Comparison of ENCODE assay signal across 8 cellular contexts in the genomic region with DNA sequence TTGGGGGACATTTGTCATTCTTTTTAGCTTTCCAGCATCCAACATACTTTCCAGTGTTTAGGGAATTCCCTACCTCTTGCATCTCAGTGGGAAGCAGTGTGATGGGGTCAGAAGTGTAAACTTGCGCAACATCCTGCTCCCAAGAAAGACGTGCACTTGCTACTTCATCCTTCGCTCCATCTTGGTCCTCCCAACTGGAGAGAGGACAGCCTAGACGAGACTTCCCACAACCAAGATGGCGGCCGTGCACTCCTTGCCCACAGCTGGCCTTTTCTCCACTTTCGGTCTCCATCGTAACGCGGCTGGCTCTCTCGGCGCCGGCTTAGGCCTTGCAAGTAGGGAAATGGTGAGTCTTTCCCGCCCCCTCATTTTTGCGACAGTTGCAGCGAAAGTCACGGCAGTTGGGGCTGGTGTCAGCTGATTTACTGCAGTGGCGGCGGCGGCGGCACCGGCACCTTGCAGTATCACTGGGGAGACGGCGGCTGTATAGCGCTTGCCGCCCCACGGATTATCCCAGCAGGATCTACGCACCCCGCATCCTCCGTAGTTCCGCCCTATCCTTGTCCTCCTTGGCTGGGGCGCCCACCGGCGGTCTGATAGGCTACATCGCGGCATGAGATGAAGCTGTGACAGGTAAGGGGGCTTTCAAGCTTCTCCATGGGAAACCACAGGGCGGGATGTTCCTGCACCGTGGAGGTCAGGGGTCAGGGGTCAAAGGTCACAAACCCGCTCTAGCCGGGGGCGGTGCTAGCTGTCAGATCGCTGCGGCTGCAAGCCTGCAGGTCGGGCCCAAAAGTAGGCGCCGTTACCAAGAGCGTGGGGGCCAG. TPM values are rescaled to one million over a fixed set of nuclear protein-coding genes. Genes with fewer than 3 reads are reported as not detected.
DNase-seq lines count a peak whose midpoint lies in the region; ATAC-seq, FAIRE-seq and TF ChIP-seq lines count a peak whose summit lies in the region.

Gene WDR7, plus strand, starts transcription at position 416 of the 827 bp plus-strand sequence. CDS start 21,157 bp downstream, outside the sequence.

- peaks cover 0 to 12% (median 3%) of the 10 kb centered on the region in 5 experiments for H3K9me3 Mint-ChIP-seq in brain

- intact Hi-C loops in sciatic nerve (cut with DNase I) = no loop called here

- peak; percentile 98 for DNase-seq in NCI-H2107 treated with DMSO at 0.1 percent for 48 hours (lab: John Stamatoyannopoulos, UW; ENCODE audit: unreplicated experiment)
- DNase-seq in iPS DF 19.7 (ENCODE audit: low read depth, low spot score) = peak; percentile 97
- peak; percentile 97 for DNase-seq in sciatic nerve (ENCODE audit: low spot score)

- peak within 1 kb of the TSS; percentile 86 to 97 (median 96) for H3K27ac Mint-ChIP-seq in brain

- H3K4me3 Mint-ChIP-seq in brain = peak within 1 kb of the TSS; percentile 87 to 94 (median 92)

- peaks cover 7% of the 10 kb centered on the region for H3K27me3 Mint-ChIP-seq in brain

- ATAC-seq in GM18520 (IDR thresholded peaks at IDR 0.05; ENCODE audit: unreplicated experiment) (peak; percentile 95), HG03064 (IDR thresholded peaks at IDR 0.05; ENCODE audit: low read depth, unreplicated experiment) (peak; percentile 94), sciatic nerve (peak; percentile 99)

- peak; percentile 94 for FAIRE-seq in TTC549 (lab: Jason Lieb, UNC)

- H3K27ac ChIP-seq in 22Rv1 = peak within 1 kb of the TSS; percentile 90

- peaks cover 37% of the 10 kb centered on the region for H3K4me1 Mint-ChIP-seq in brain

- TF ChIP-seq CTCF in 22Rv1 (IDR thresholded peaks at IDR 0.05) = no peak
- no peak for TF ChIP-seq CTCF in brain (conservative IDR thresholded peaks at IDR 0.05)

- H3K36me3 Mint-ChIP-seq in brain = peaks cover 17% of the 10 kb centered on the region

RNA-seq across cellular contexts. Expression of gene WDR7, which starts in this region (rescaled TPM):
- 19.7 TPM for polyA plus RNA-seq in brain (ENCODE audit: insufficient read depth, low read depth, low replicate concordance)
- 43.0 TPM for total RNA-seq in sciatic nerve

Comparison
In these comparisons a context has a peak if more than half of its experiments do, and no peak if none do; other contexts are left out.
1. Peak in every context shown above with its lines: DNase-seq, ATAC-seq and H3K27ac ChIP-seq.